18 cellular contexts compared by ENCODE assay signal in genomic region chr3:134718736-134719135, GRCh38.
DNase-seq lines count a peak whose midpoint lies in the region; ATAC-seq and TF ChIP-seq lines count a peak whose summit lies in the region.
"Had no signal": no experiment of that assay in that cellular context is flagged by ENCODE, and none has a peak within 500 bp of the region (broad histone marks: within the 10 kb centered on the region; RNA-seq: fewer than 3 reads in every experiment).

No MANE protein-coding gene starts in this region.

- ATAC-seq in HG02938 (IDR thresholded peaks at IDR 0.05; ENCODE audit: unreplicated experiment) = no peak
- ATAC-seq: Right ventricle myocardium inferior had no signal

- DNase-seq in A172 (ENCODE audit: low spot score) (peak; percentile 39), GM04503 (ENCODE audit: low read depth) (peak; percentile 59), fibroblast of mammary gland (ENCODE audit: low read depth) (peak; percentile 4), myocyte (ENCODE audit: low read depth) (peak; percentile 24), GM19238 (ENCODE audit: insufficient read length, low spot score) (no peak), nucleus accumbens (lab: John Stamatoyannopoulos, UW) (no peak), NCI-H1092 (lab: John Stamatoyannopoulos, UW) (no peak)
- DNase-seq: CD4-positive, alpha-beta memory T cell; DMS79 treated with DMSO at 0.1 percent for 48 hours; GDM1; HFFc6; MM.1S; NCI-H1105 treated with DMSO at 0.1 percent for 48 hours; NCI-H187; NCI-H446 treated with DMSO at 0.1 percent for 48 hours; NCI-H774 had no signal

- no peak for TF ChIP-seq CTCF in fibroblast of mammary gland (conservative IDR thresholded peaks at IDR 0.05; ENCODE audit: control insufficient read depth, insufficient read depth, low read depth, low read length)

- no peak overlapping the region for H3K4me3 ChIP-seq in fibroblast of mammary gland (ENCODE audit: control insufficient read depth, low read depth, low read length)

Comparison
In these comparisons a context has a peak if more than half of its experiments do, and no peak if none do; other contexts are left out.
1. DNase-seq: peak in A172 (single experiment), GM04503 (single experiment), fibroblast of mammary gland (single experiment) and myocyte (single experiment); none in GM19238 (single experiment), nucleus accumbens (0 of 56) and NCI-H1092 (single experiment).